Comparison of ENCODE assay signal across 9 cellular contexts in the genomic region with DNA sequence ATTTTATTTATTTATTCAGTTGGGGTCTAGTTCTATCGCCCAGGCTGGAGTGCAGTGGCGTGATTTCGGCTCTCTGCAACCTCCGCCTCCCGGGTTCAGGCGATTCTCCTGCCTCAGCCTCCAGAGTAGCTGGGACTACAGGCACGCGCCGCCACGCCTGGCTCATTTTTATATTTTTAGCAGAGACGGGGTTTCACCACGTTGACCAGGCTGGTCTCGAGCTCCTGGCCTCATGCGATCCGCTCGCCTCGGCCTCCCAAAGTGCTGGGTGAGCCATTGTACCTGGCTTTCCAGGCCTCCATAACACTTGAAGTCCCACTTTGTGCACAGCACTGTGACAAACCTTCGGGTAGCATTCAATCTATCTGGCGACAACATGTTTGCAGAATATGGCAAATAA. TPM values are rescaled to one million over a fixed set of nuclear protein-coding genes. Genes with fewer than 3 reads are reported as not detected.
A peak's percentile ranks its signal among the peaks of the same experiment; 100 is the strongest.
DNase-seq lines count a peak whose midpoint lies in the region; ATAC-seq and TF ChIP-seq lines count a peak whose summit lies in the region.
"Had no signal": no experiment of that assay in that cellular context is flagged by ENCODE, and none has a peak within 500 bp of the region (broad histone marks: within the 10 kb centered on the region; RNA-seq: fewer than 3 reads in every experiment).

No MANE protein-coding gene starts in this region.

- peak overlapping the region; percentile 71 to 92 (median 85); a peak in 19 of 20 replicates for H3K4me3 ChIP-seq in BLaER1 treated with 17β-estradiol and CSF1 and Interleukin-3, amounts not matched to agents 10 nM and 100 nM
- H3K4me3 ChIP-seq in ascending aorta = peak overlapping the region in 1 of 2 donors; percentile 92
- peak overlapping the region; percentile 97 for H3K4me3 ChIP-seq in naive thymus-derived CD4-positive, alpha-beta T cell (ENCODE audit: low read length)

- peaks cover 0 to 14% (median 9%) of the 10 kb centered on the region in 11 experiments; a peak in 14 of 22 replicates for H3K36me3 ChIP-seq in BLaER1 treated with 17β-estradiol and CSF1 and Interleukin-3, amounts not matched to agents 10 nM and 100 nM
- H3K36me3 ChIP-seq in ascending aorta = no peaks in the 10 kb centered on the region
- H3K36me3 ChIP-seq in naive thymus-derived CD4-positive, alpha-beta T cell (ENCODE audit: control insufficient read depth in 2 of 3, insufficient read depth in 3 of 3, low read length in 3 of 3) = no peaks in the 10 kb centered on the region

- no peak for DNase-seq in ascending aorta (ENCODE audit: low spot score in 2 of 2)
- DNase-seq in naive thymus-derived CD4-positive, alpha-beta T cell = no peak
- no peak for DNase-seq in superior temporal gyrus (ENCODE audit: extremely low spot score)
- no peak for DNase-seq in islet precursor cell
- no peak for DNase-seq in globus pallidus (ENCODE audit: low spot score)
- no peak for DNase-seq in kidney tubule cell (ENCODE audit: low spot score)

- CTCF ChIA-PET in naive thymus-derived CD4-positive, alpha-beta T cell (lab: Charles Lee) = interaction anchor here (1.2 kb wide), 2 partner anchors 17 to 254 kb away, joined by 3 to 4 read pairs; no protein-coding TSS in a partner anchor

- H3K27ac ChIP-seq in BLaER1 treated with 17β-estradiol and CSF1 and Interleukin-3, amounts not matched to agents 10 nM and 100 nM = peak overlapping the region in 8 of 11 experiments; percentile 91 to 98 (median 95); a peak in 14 of 22 replicates
- H3K27ac ChIP-seq in ascending aorta = peak overlapping the region; percentile 89 to 91
- H3K27ac ChIP-seq in naive thymus-derived CD4-positive, alpha-beta T cell (ENCODE audit: low read depth, low read length) = peak overlapping the region; percentile 78

- H3K4me2 ChIP-seq in BLaER1 treated with 17β-estradiol and CSF1 and Interleukin-3, amounts not matched to agents 10 nM and 100 nM = peak overlapping the region; percentile 86 to 98 (median 94)

- H3K27me3 Mint-ChIP-seq in IgD-negative memory B cell = no peaks in the 10 kb centered on the region
- H3K27me3 Mint-ChIP-seq in naive thymus-derived CD4-positive, alpha-beta T cell = no peaks in the 10 kb centered on the region

- H4K20me1 ChIP-seq in BLaER1 treated with 17β-estradiol and CSF1 and Interleukin-3, amounts not matched to agents 10 nM and 100 nM = peaks cover 0 to 29% (median 17%) of the 10 kb centered on the region in 11 experiments; a peak in 20 of 22 replicates

- POLR2A ChIA-PET in naive thymus-derived CD4-positive, alpha-beta T cell (lab: Charles Lee) = interaction anchor here (1.4 to 2.5 kb wide), 2 partner anchors 76 to 117 kb away, joined by 6 to 8 read pairs; a partner anchor contains a TSS

- H3K4me1 Mint-ChIP-seq in IgD-negative memory B cell = peaks cover 35 to 41% (median 36%) of the 10 kb centered on the region in 3 donors
- H3K4me1 Mint-ChIP-seq in naive thymus-derived CD4-positive, alpha-beta T cell = peaks cover 24 to 67% (median 62%) of the 10 kb centered on the region in 7 donors

- no peak for ATAC-seq in naive thymus-derived CD4-positive, alpha-beta T cell

- peak overlapping the region; percentile 84 to 94 (median 90) for H3K4me3 Mint-ChIP-seq in IgD-negative memory B cell
- peak overlapping the region; percentile 89 to 96 (median 92) for H3K4me3 Mint-ChIP-seq in naive thymus-derived CD4-positive, alpha-beta T cell

- no peak for TF ChIP-seq CTCF in ascending aorta (IDR thresholded peaks at IDR 0.05)

- peaks cover 37 to 50% (median 43%) of the 10 kb centered on the region in 10 experiments for H3K4me1 ChIP-seq in BLaER1 treated with 17β-estradiol and CSF1 and Interleukin-3, amounts not matched to agents 10 nM and 100 nM
- peaks cover 4 to 11% of the 10 kb centered on the region in 2 donors for H3K4me1 ChIP-seq in ascending aorta
- peaks cover 26 to 32% of the 10 kb centered on the region in 2 donors for H3K4me1 ChIP-seq in naive thymus-derived CD4-positive, alpha-beta T cell (ENCODE audit: control insufficient read depth in 2 of 2, insufficient read depth in 2 of 2, low read length in 2 of 2)

- peaks cover 1% of the 10 kb centered on the region for H3K36me3 Mint-ChIP-seq in IgD-negative memory B cell
- H3K36me3 Mint-ChIP-seq in naive thymus-derived CD4-positive, alpha-beta T cell = peaks cover 0 to 14% (median 0%) of the 10 kb centered on the region in 5 donors

- H3K9me3 ChIP-seq in BLaER1 treated with 17β-estradiol and CSF1 and Interleukin-3, amounts not matched to agents 10 nM and 100 nM (replicated peaks in 1 of 11) = no peaks in the 10 kb centered on the region
- no peaks in the 10 kb centered on the region for H3K9me3 ChIP-seq in ascending aorta
- H3K9me3 ChIP-seq in naive thymus-derived CD4-positive, alpha-beta T cell (ENCODE audit: control insufficient read depth in 2 of 3, low read length in 3 of 3) = no peaks in the 10 kb centered on the region

- peak overlapping the region in 2 of 3 donors; percentile 96 to 98 for H3K27ac Mint-ChIP-seq in IgD-negative memory B cell
- H3K27ac Mint-ChIP-seq in naive thymus-derived CD4-positive, alpha-beta T cell = peak overlapping the region; percentile 91 to 97 (median 96)

- H3K9me3 Mint-ChIP-seq in IgD-negative memory B cell = no peaks in the 10 kb centered on the region
- H3K9me3 Mint-ChIP-seq in naive thymus-derived CD4-positive, alpha-beta T cell = peaks cover 0 to 4% (median 0%) of the 10 kb centered on the region in 11 donors

- intact Hi-C loops in ascending aorta (cut with DNase I) = loop anchor here (1.0 to 10.0 kb wide), 7 partner anchors 77 to 1650 kb away; a partner anchor contains a TSS
- intact Hi-C loops in naive thymus-derived CD4-positive, alpha-beta T cell (cut with micrococcal nuclease) = loop anchor here (1.0 to 10.0 kb wide), 13 partner anchors 77 to 1860 kb away; a partner anchor contains a TSS

- H3K27me3 ChIP-seq in BLaER1 treated with 17β-estradiol and CSF1 and Interleukin-3, amounts not matched to agents 10 nM and 100 nM = no peaks in the 10 kb centered on the region
- H3K27me3 ChIP-seq in ascending aorta = no peaks in the 10 kb centered on the region
- no peaks in the 10 kb centered on the region for H3K27me3 ChIP-seq in naive thymus-derived CD4-positive, alpha-beta T cell (ENCODE audit: control insufficient read depth in 2 of 2, insufficient read depth in 2 of 2, low read length in 2 of 2)

- H3K9ac ChIP-seq in BLaER1 treated with 17β-estradiol and CSF1 and Interleukin-3, amounts not matched to agents 10 nM and 100 nM = peak overlapping the region in 8 of 11 experiments; percentile 16 to 96 (median 92); a peak in 14 of 22 replicates

RNA-seq across cellular contexts. Expression of a gene that starts 1.0 kb away (rescaled TPM):
- 49.7 TPM for polyA plus RNA-seq in IgD-negative memory B cell
- 8.6 TPM for total RNA-seq in ascending aorta
- 10 to 100 TPM; 16.4 to 38.7 (median 24.2) TPM for total RNA-seq in naive thymus-derived CD4-positive, alpha-beta T cell
- polyA plus RNA-seq in naive thymus-derived CD4-positive, alpha-beta T cell = 10 to 100 TPM; 18.1 to 32.1 TPM

RNA-seq across cellular contexts. Expression of a gene that starts 4.3 kb away (rescaled TPM):
- polyA plus RNA-seq in IgD-negative memory B cell = 2.4 TPM
- total RNA-seq in ascending aorta = not detected
- total RNA-seq in naive thymus-derived CD4-positive, alpha-beta T cell = 1 to 10 TPM in 2 of 5 experiments, not detected in 3; 1.2 to 1.9 TPM
- 1 to 10 TPM in 1 of 2 donors, not detected in 1; 1.3 TPM for polyA plus RNA-seq in naive thymus-derived CD4-positive, alpha-beta T cell
- total RNA-seq: omental fat pad had no signal
